ENCODE assay signal across 14 cellular contexts in the genomic region with DNA sequence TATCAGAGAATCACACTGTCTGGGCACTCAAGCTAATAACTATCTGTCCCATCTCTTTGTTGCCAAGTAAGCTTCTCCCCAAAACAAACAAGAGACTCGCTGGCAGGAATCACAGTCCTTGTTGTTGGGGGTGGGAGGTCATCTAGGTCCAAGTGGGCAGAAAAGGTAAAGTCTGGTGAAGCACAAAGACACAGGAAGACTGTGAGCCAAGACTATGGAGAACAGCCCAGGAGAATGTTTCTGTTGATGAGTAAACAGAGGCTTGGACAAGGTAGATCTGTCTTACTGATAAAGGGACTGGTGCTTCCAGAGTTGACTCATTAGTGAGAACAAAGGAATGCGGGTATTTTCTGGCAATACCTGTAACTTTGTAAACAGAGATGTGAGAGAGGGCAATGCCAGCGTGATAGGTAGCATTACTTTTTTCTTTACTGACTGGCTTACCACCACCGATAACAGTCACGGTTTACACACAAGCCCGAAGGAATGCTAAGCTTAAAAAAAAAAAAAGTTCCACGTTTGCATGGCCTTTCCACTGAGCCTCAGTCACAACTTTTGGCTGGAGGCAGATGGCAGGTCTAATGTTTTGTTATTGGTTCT. TPM values are rescaled to one million over a fixed set of nuclear protein-coding genes. Genes with fewer than 3 reads are reported as not detected.
DNase-seq lines count a peak whose midpoint lies in the region; ATAC-seq and TF ChIP-seq lines count a peak whose summit lies in the region.
"Had no signal": no experiment of that assay in that cellular context is flagged by ENCODE, and none has a peak within 500 bp of the region (broad histone marks: within the 10 kb centered on the region; RNA-seq: fewer than 3 reads in every experiment).

No MANE protein-coding gene starts in this region.

- H3K27ac ChIP-seq in PC-3 (ENCODE audit: low read length), result peak overlapping the region; percentile 96
- H3K27ac ChIP-seq: left ventricle myocardium inferior had no signal

- H3K9me3 Mint-ChIP-seq in progenitor cell of endocrine pancreas (ENCODE audit: low read depth), result no peaks in the 10 kb centered on the region
- H3K9me3 Mint-ChIP-seq in nephron progenitor cell, result peaks cover 3% of the 10 kb centered on the region

- H3K4me3 ChIP-seq in PC-3 (ENCODE audit: low read length) (peak overlapping the region; percentile 59), H7 (ENCODE audit: insufficient read depth, low read depth, low read length) (no peak overlapping the region)
- H3K4me3 ChIP-seq: left ventricle myocardium inferior had no signal

- intact Hi-C loops in PC-3 (cut with micrococcal nuclease), result loop anchor here (1.0 to 10.0 kb wide), 7 partner anchors 13 to 268 kb away; no protein-coding TSS in a partner anchor

- H3K9me3 ChIP-seq in PC-3 (ENCODE audit: low read length), result no peaks in the 10 kb centered on the region
- H3K9me3 ChIP-seq: left ventricle myocardium inferior had no signal

- ATAC-seq in PC-3, result peak; percentile 85
- peak; percentile 53 for ATAC-seq in esophagus mucosa
- no peak for ATAC-seq in GM18907 (IDR thresholded peaks at IDR 0.05; ENCODE audit: unreplicated experiment)

- H3K4me1 Mint-ChIP-seq in progenitor cell of endocrine pancreas (ENCODE audit: low read depth), result peaks cover 24% of the 10 kb centered on the region
- H3K4me1 Mint-ChIP-seq in nephron progenitor cell, result peaks cover 24% of the 10 kb centered on the region

- H3F3A ChIP-seq in PC-3 (ENCODE audit: low read length, unreplicated experiment), result peaks cover 6% of the 10 kb centered on the region

- CTCF ChIA-PET in PC-3 (lab: Charles Lee), result interaction anchor here (0.5 to 1.4 kb wide), 4 partner anchors 19 to 387 kb away, joined by 3 to 5 read pairs (median 4); no protein-coding TSS in a partner anchor

- no peaks in the 10 kb centered on the region for H4K20me1 ChIP-seq in PC-3 (ENCODE audit: low read length)

- H3K4me2 ChIP-seq in PC-3 (ENCODE audit: low read length), result peak overlapping the region; percentile 92

- H3K79me2 ChIP-seq in PC-3 (ENCODE audit: low read length), result no peaks in the 10 kb centered on the region

- H3K36me3 ChIP-seq in PC-3 (ENCODE audit: low read depth, low read length) (no peaks in the 10 kb centered on the region), H7 (replicated peaks; ENCODE audit: control insufficient read depth, insufficient read depth, low read length) (no peaks in the 10 kb centered on the region)
- H3K36me3 ChIP-seq: left ventricle myocardium inferior had no signal

- H3K27ac Mint-ChIP-seq in progenitor cell of endocrine pancreas (peak overlapping the region; percentile 73), nephron progenitor cell (no peak overlapping the region)

- DNase-seq in EH (ENCODE audit: low read depth), result peak; percentile 64
- peak; percentile 99 for DNase-seq in PC-3
- DNase-seq in progenitor cell of endocrine pancreas (ENCODE audit: low spot score, unreplicated experiment), result no peak
- no peak for DNase-seq in nephron progenitor cell
- DNase-seq in H7, result no peak
- DNase-seq in HK-2 (ENCODE audit: unreplicated experiment), result no peak
- DNase-seq: activated CD4-positive, alpha-beta T cell treated with anti-CD3 and anti-CD28 coated beads, Interleukin-2, amount 50 U/mL, for 1 hour; amygdala; COR-L47; left ventricle myocardium inferior; NCI-H1436; RPMI8226 had no signal

- H3K27me3 ChIP-seq in PC-3 (ENCODE audit: low read length) (no peaks in the 10 kb centered on the region), H7 (ENCODE audit: control insufficient read depth, insufficient read depth, low read length) (no peaks in the 10 kb centered on the region)

- H3K27me3 Mint-ChIP-seq in progenitor cell of endocrine pancreas (peaks cover 6% of the 10 kb centered on the region), nephron progenitor cell (ENCODE audit: low read depth, poor library complexity) (no peaks in the 10 kb centered on the region)

- POLR2A ChIA-PET in PC-3 (lab: Charles Lee; ENCODE audit: unreplicated experiment), result interaction anchor here (0.6 kb wide), 2 partner anchors 64 to 275 kb away, joined by 4 to 8 read pairs; no protein-coding TSS in a partner anchor

- H3K36me3 Mint-ChIP-seq in progenitor cell of endocrine pancreas (ENCODE audit: insufficient read depth) (no peaks in the 10 kb centered on the region), nephron progenitor cell (ENCODE audit: low read depth) (no peaks in the 10 kb centered on the region)

- TF ChIP-seq CTCF in PC-3 (conservative IDR thresholded peaks at IDR 0.05; ENCODE audit: low read depth, low read length) (no peak), progenitor cell of endocrine pancreas (IDR thresholded peaks at IDR 0.05; ENCODE audit: unreplicated experiment) (no peak), nephron progenitor cell (IDR thresholded peaks at IDR 0.05) (no peak)

- peaks cover 40% of the 10 kb centered on the region for H3K4me1 ChIP-seq in PC-3 (ENCODE audit: insufficient read depth, low read length)

- H3K9ac ChIP-seq in PC-3 (ENCODE audit: low read length), result peak overlapping the region; percentile 73

- H3K9me2 ChIP-seq in PC-3 (replicated peaks; ENCODE audit: low read length), result no peaks in the 10 kb centered on the region

- no TSS peak for BruUV-seq in PC-3 (replicated peaks; lab: Mats Ljungman, UMichigan)

- no peak overlapping the region for H2AFZ ChIP-seq in PC-3 (ENCODE audit: low read length)

- H3K4me3 Mint-ChIP-seq in progenitor cell of endocrine pancreas (ENCODE audit: low read depth), result no peak overlapping the region
- no peak overlapping the region for H3K4me3 Mint-ChIP-seq in nephron progenitor cell

RNA-seq across cellular contexts. Expression of a gene that starts 11.5 kb away (rescaled TPM):
- total RNA-seq in PC-3 (2014; rRNA removed) (10.9 and 24.1 TPM in 2 replicates), esophagus mucosa (2.1 TPM), progenitor cell of endocrine pancreas (22.1 and 26.1 TPM in 2 replicates)
- total RNA-seq in H7 (2014; rRNA removed; shearing (Covaris generic)), result 57.0 and 74.7 TPM in 2 replicates

Comparison
In these comparisons a context has a peak if more than half of its experiments do, and no peak if none do; other contexts are left out.
1. DNase-seq: peak in EH (single experiment) and PC-3 (single experiment); none in progenitor cell of endocrine pancreas (single experiment), nephron progenitor cell (single experiment), H7 (single experiment) and HK-2 (single experiment).